11 cellular contexts compared by ENCODE assay signal in the genomic region with DNA sequence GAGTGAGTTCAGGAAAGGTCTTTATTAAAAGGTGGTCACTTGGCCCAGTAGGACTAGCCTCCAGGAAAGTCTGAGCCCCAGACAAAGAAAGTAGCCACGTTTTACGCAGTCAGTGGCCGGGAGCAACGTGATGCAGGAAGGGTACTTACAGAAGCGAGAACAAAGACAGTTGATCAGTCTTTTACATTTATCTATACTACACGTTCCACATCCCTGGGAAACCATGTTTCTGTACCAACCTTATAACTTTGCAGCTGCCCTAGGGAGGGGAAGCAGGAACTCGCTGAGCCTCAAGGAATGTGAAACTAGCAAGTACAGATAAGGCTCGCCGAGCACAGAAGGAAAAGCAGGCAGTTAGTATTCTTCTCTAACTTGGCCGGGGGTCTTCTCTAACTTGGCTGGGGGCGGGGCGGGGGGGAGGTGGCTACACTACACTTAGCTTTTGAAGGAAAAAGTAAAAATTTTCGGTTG. TPM values are rescaled to one million over a fixed set of nuclear protein-coding genes. Genes with fewer than 3 reads are reported as not detected.
A peak's percentile ranks its signal among the peaks of the same experiment; 100 is the strongest.
DNase-seq lines count a peak whose midpoint lies in the region; ATAC-seq and TF ChIP-seq lines count a peak whose summit lies in the region.
"Had no signal": no experiment of that assay in that cellular context is flagged by ENCODE, and none has a peak within 500 bp of the region (broad histone marks: within the 10 kb centered on the region; RNA-seq: fewer than 3 reads in every experiment).

No MANE protein-coding gene starts in this region.

- H3K14ac ChIP-seq in H9 (ENCODE audit: insufficient read depth, low read length) = no peak overlapping the region

- H2BK20ac ChIP-seq in H9 (ENCODE audit: low read depth, low read length, poor library complexity, severe bottlenecking) = no peak overlapping the region

- no peak for ATAC-seq in activated naive CD8-positive, alpha-beta T cell treated with anti-CD3 and anti-CD28 coated beads, Interleukin-2, amount 50 U/mL, for 24 hours
- ATAC-seq in GM18517 (IDR thresholded peaks at IDR 0.05; ENCODE audit: unreplicated experiment) (no peak), GM21360 (IDR thresholded peaks at IDR 0.05; ENCODE audit: unreplicated experiment) (no peak)

- H3K36me3 Mint-ChIP-seq in CD4-positive, alpha-beta memory T cell = peaks cover 0 to 8% of the 10 kb centered on the region in 2 donors
- peaks cover 5% of the 10 kb centered on the region for H3K36me3 Mint-ChIP-seq in activated naive CD8-positive, alpha-beta T cell treated with anti-CD3 and anti-CD28 coated beads, Interleukin-2, amount 50 U/mL, for 24 hours (ENCODE audit: low read depth)
- no peaks in the 10 kb centered on the region for H3K36me3 Mint-ChIP-seq in H9 (ENCODE audit: insufficient read depth in 1 of 3, low read depth in 3 of 3)

- H3K27ac Mint-ChIP-seq in CD4-positive, alpha-beta memory T cell = peak overlapping the region in 3 of 7 donors; percentile 68 to 86 (median 70)
- H3K27ac Mint-ChIP-seq in activated naive CD8-positive, alpha-beta T cell treated with anti-CD3 and anti-CD28 coated beads, Interleukin-2, amount 50 U/mL, for 24 hours = peak overlapping the region; percentile 82
- no peak overlapping the region; a peak in 1 of 7 replicates for H3K27ac Mint-ChIP-seq in H9

- H3K23me2 ChIP-seq in H9 (ENCODE audit: insufficient read length, low read depth, low read length, poor library complexity, severe bottlenecking) = peaks cover 3% of the 10 kb centered on the region

- H3K9me3 Mint-ChIP-seq in CD4-positive, alpha-beta memory T cell = peaks cover 0 to 5% (median 0%) of the 10 kb centered on the region in 8 donors
- H3K9me3 Mint-ChIP-seq in activated naive CD8-positive, alpha-beta T cell treated with anti-CD3 and anti-CD28 coated beads, Interleukin-2, amount 50 U/mL, for 24 hours = no peaks in the 10 kb centered on the region
- H3K9me3 Mint-ChIP-seq in H9 = peaks cover 3 to 4% of the 10 kb centered on the region in 2 experiments; a peak in 3 of 5 replicates

- WGBS in mesodermal cell (ENCODE audit: insufficient coverage in 2 of 2), 2 experiments = 75 to 80% methylated on average over 4 to 9 of the region's 13 CpGs
- no CpG with 5 or more reads among the region's 13 CpGs for WGBS in H9 (ENCODE audit: extremely low coverage, insufficient read length, low lambda C conversion rate)

- no peaks in the 10 kb centered on the region for H4K20me1 ChIP-seq in H9 (ENCODE audit: control insufficient read depth, insufficient read depth, insufficient read length)

- H3K4me3 Mint-ChIP-seq in CD4-positive, alpha-beta memory T cell = peak overlapping the region; percentile 48 to 88 (median 84)
- peak overlapping the region; percentile 82 for H3K4me3 Mint-ChIP-seq in activated naive CD8-positive, alpha-beta T cell treated with anti-CD3 and anti-CD28 coated beads, Interleukin-2, amount 50 U/mL, for 24 hours
- peak overlapping the region in 1 of 2 experiments; percentile 33; a peak in 2 of 5 replicates for H3K4me3 Mint-ChIP-seq in H9

- H4K8ac ChIP-seq in H9 (replicated peaks; ENCODE audit: insufficient read length, low read depth, low read length) = no peak overlapping the region

- no peak overlapping the region for H3K23ac ChIP-seq in H9 (ENCODE audit: insufficient read length, low read depth, low read length)

- H4K5ac ChIP-seq in H9 (ENCODE audit: insufficient read length, low read depth, low read length) = no peak overlapping the region

- peaks cover 31% of the 10 kb centered on the region for H3K4me1 ChIP-seq in CD4-positive, alpha-beta memory T cell (ENCODE audit: insufficient read depth, low read length)
- H3K4me1 ChIP-seq in HUES6 (ENCODE audit: control insufficient read depth, insufficient read depth, low read length) = peaks cover 14% of the 10 kb centered on the region
- H3K4me1 ChIP-seq in mesodermal cell (ENCODE audit: control insufficient read depth, insufficient read depth, low read length, poor library complexity, severe bottlenecking) = peaks cover 5% of the 10 kb centered on the region
- no peaks in the 10 kb centered on the region; the same call in 1 of the 2 replicates for H3K4me1 ChIP-seq in H9 (ENCODE audit: insufficient read depth, low read length)

- no peak overlapping the region for H3K18ac ChIP-seq in H9 (ENCODE audit: insufficient read length, low read depth, low read length)

- POLR2A ChIA-PET in CD4-positive, alpha-beta memory T cell (lab: Charles Lee; ENCODE audit: partially characterized antibody) = interaction anchor here (0.6 to 2.5 kb wide), 4 partner anchors 21 to 192 kb away, joined by 4 to 15 read pairs (median 9); a partner anchor contains a TSS

- no peak overlapping the region for H2AK5ac ChIP-seq in H9 (ENCODE audit: insufficient read length, low read length)

- no peaks in the 10 kb centered on the region for H3K9me3 ChIP-seq in CD4-positive, alpha-beta memory T cell (ENCODE audit: control insufficient read depth in 1 of 2, low read length in 2 of 2)
- H3K9me3 ChIP-seq in HUES6 (ENCODE audit: control insufficient read depth, insufficient read depth, low read depth, low read length) (no peaks in the 10 kb centered on the region), mesodermal cell (ENCODE audit: control insufficient read depth, low read length) (no peaks in the 10 kb centered on the region), H9 (ENCODE audit: control insufficient read depth, low read depth, low read length) (no peaks in the 10 kb centered on the region)
- H3K9me3 ChIP-seq: neutrophil had no signal

- peaks cover 0 to 3% of the 10 kb centered on the region in 2 donors for H3K27me3 Mint-ChIP-seq in CD4-positive, alpha-beta memory T cell
- H3K27me3 Mint-ChIP-seq in activated naive CD8-positive, alpha-beta T cell treated with anti-CD3 and anti-CD28 coated beads, Interleukin-2, amount 50 U/mL, for 24 hours = peaks cover 6% of the 10 kb centered on the region
- H3K27me3 Mint-ChIP-seq in H9 (ENCODE audit: low read depth) = peaks cover 6% of the 10 kb centered on the region

- no peak overlapping the region for H3K4me3 ChIP-seq in CD4-positive, alpha-beta memory T cell (ENCODE audit: low read length in 2 of 2)
- H3K4me3 ChIP-seq in HUES6 (ENCODE audit: low read depth, low read length) = peak overlapping the region; percentile 18; the same call in 1 of the 2 replicates
- no peak overlapping the region for H3K4me3 ChIP-seq in mesodermal cell (ENCODE audit: extremely low read depth, insufficient read depth, low read length, poor library complexity, severe bottlenecking)

- no peak overlapping the region for H2BK15ac ChIP-seq in H9 (ENCODE audit: low read depth, low read length)

- intact Hi-C loops in CD4-positive, alpha-beta memory T cell (cut with micrococcal nuclease) = loop anchor here (1.0 to 10.0 kb wide), 5 partner anchors 87 to 527 kb away; a partner anchor contains a TSS

- no peak overlapping the region for H2AFZ ChIP-seq in H9 (ENCODE audit: low read length)

- no peak overlapping the region for H3K4ac ChIP-seq in H9 (ENCODE audit: low read depth, low read length)

- no peak overlapping the region for H4K91ac ChIP-seq in H9 (ENCODE audit: insufficient read length, low read depth, low read length)

- no peak overlapping the region for H2BK5ac ChIP-seq in H9 (ENCODE audit: insufficient read length, low read length)

- no peaks in the 10 kb centered on the region for H3K27me3 ChIP-seq in CD4-positive, alpha-beta memory T cell (ENCODE audit: insufficient read depth, low read length)
- H3K27me3 ChIP-seq in HUES6 (ENCODE audit: control insufficient read depth, insufficient read depth, low read length) (no peaks in the 10 kb centered on the region), H9 (ENCODE audit: insufficient read depth, low read length) (no peaks in the 10 kb centered on the region)
- H3K27me3 ChIP-seq: neutrophil had no signal

- no peak for DNase-seq in CD4-positive, alpha-beta memory T cell
- DNase-seq in activated naive CD8-positive, alpha-beta T cell treated with anti-CD3 and anti-CD28 coated beads, Interleukin-2, amount 50 U/mL, for 24 hours = no peak
- DNase-seq in H9 = no peak
- no peak for DNase-seq in kidney glomerular epithelial cell (lab: John Stamatoyannopoulos, UW)
- DNase-seq: DMS79, GOT3 had no signal

- CTCF ChIA-PET in CD4-positive, alpha-beta memory T cell (lab: Charles Lee; ENCODE audit: partially characterized antibody) = interaction anchor here (1.4 to 5.4 kb wide), 7 partner anchors 10 to 267 kb away, joined by 3 to 58 read pairs (median 14); a partner anchor contains a TSS

- peaks cover 18 to 46% (median 31%) of the 10 kb centered on the region in 4 donors for H3K4me1 Mint-ChIP-seq in CD4-positive, alpha-beta memory T cell
- peaks cover 33% of the 10 kb centered on the region for H3K4me1 Mint-ChIP-seq in activated naive CD8-positive, alpha-beta T cell treated with anti-CD3 and anti-CD28 coated beads, Interleukin-2, amount 50 U/mL, for 24 hours
- H3K4me1 Mint-ChIP-seq in H9 = peaks cover 23 to 25% of the 10 kb centered on the region in 2 experiments

- no peak overlapping the region for H3K4me2 ChIP-seq in H9 (ENCODE audit: insufficient read depth, insufficient read length, low read length)

- no peak overlapping the region for H2BK120ac ChIP-seq in H9 (ENCODE audit: low read depth, low read length, poor library complexity, severe bottlenecking)

- H3K27ac ChIP-seq in CD4-positive, alpha-beta memory T cell (ENCODE audit: low read depth, low read length) = no peak overlapping the region
- no peak overlapping the region for H3K27ac ChIP-seq in HUES6 (ENCODE audit: low read depth, low read length)
- H3K27ac ChIP-seq in mesodermal cell (ENCODE audit: low read depth, low read length, severe bottlenecking) = peak overlapping the region; percentile 11
- H3K27ac ChIP-seq in H9 (ENCODE audit: insufficient read length, low read depth, low read length) = no peak overlapping the region
- H3K27ac ChIP-seq: neutrophil had no signal

- no peak overlapping the region for H2BK12ac ChIP-seq in H9 (ENCODE audit: insufficient read length, low read depth, low read length)

- TF ChIP-seq CTCF in H9 (conservative IDR thresholded peaks at IDR 0.05) = no peak

- no peaks in the 10 kb centered on the region for H3K36me3 ChIP-seq in CD4-positive, alpha-beta memory T cell (ENCODE audit: insufficient read depth, low read length)
- no peaks in the 10 kb centered on the region for H3K36me3 ChIP-seq in HUES6 (ENCODE audit: control insufficient read depth, insufficient read depth, low read length)
- no peaks in the 10 kb centered on the region for H3K36me3 ChIP-seq in mesodermal cell (ENCODE audit: control insufficient read depth, insufficient read depth, low read length)
- H3K36me3 ChIP-seq: neutrophil had no signal

- no peak overlapping the region for H3T11ph ChIP-seq in H9 (ENCODE audit: low read length)

- H3K79me2 ChIP-seq in H9 (ENCODE audit: insufficient read depth, low read length) = no peaks in the 10 kb centered on the region

- no peak overlapping the region for H3K56ac ChIP-seq in H9 (ENCODE audit: insufficient read length, low read depth, low read length)

- H3K79me1 ChIP-seq in H9 (ENCODE audit: insufficient read depth, low read depth, low read length, poor library complexity, severe bottlenecking) = no peaks in the 10 kb centered on the region

- H3K9ac ChIP-seq in HUES6 (ENCODE audit: low read length) (no peak overlapping the region), H9 (ENCODE audit: extremely low read depth, insufficient read length, low read length) (no peak overlapping the region)

RNA-seq across cellular contexts. Expression of a gene that starts 3.4 kb away (rescaled TPM):
- 1 to 10 TPM in 1 of 2 experiments, under 1 TPM in 1; 0.99 to 1.2 TPM for total RNA-seq in CD4-positive, alpha-beta memory T cell
- under 1 TPM in 1 of 2 donors, not detected in 1; 0.10 TPM for polyA plus RNA-seq in CD4-positive, alpha-beta memory T cell
- 22.6 TPM for polyA plus RNA-seq in mesodermal cell (2013, experiment 1 of 2)
- 31.4 TPM for polyA plus RNA-seq in mesodermal cell (2013, experiment 2 of 2)
- 16.8 and 19.7 TPM in 2 replicates for total RNA-seq in H9 (2021)

RNA-seq across cellular contexts. Expression of a gene that starts 21.6 kb away (rescaled TPM):
- total RNA-seq in CD4-positive, alpha-beta memory T cell = 10 to 100 TPM; 13.6 to 15.1 TPM
- 10 to 100 TPM; 19.4 to 25.0 TPM for polyA plus RNA-seq in CD4-positive, alpha-beta memory T cell
- polyA plus RNA-seq in mesodermal cell (2013, experiment 1 of 2) = 8.8 TPM
- polyA plus RNA-seq in mesodermal cell (2013, experiment 2 of 2) = 9.0 TPM
- total RNA-seq in H9 (2021) = 25.7 and 26.6 TPM in 2 replicates

RNA-seq across cellular contexts. Expression of a gene that starts 25.8 kb away (rescaled TPM):
- total RNA-seq in CD4-positive, alpha-beta memory T cell = 10 to 100 TPM; 31.7 to 32.4 TPM
- 10 to 100 TPM; 41.9 to 49.3 TPM for polyA plus RNA-seq in CD4-positive, alpha-beta memory T cell
- 18.5 TPM for polyA plus RNA-seq in mesodermal cell (2013, experiment 1 of 2)
- polyA plus RNA-seq in mesodermal cell (2013, experiment 2 of 2) = 23.1 TPM
- 8.9 and 11.1 TPM in 2 replicates for total RNA-seq in H9 (2021)
